ENCODE assay signal across 23 cellular contexts in genomic region chr4:82758701-82759685, GRCh38. TPM values are rescaled to one million over a fixed set of nuclear protein-coding genes. Genes with fewer than 3 reads are reported as not detected.
DNase-seq lines count a peak whose midpoint lies in the region; ATAC-seq and TF ChIP-seq lines count a peak whose summit lies in the region.
"Had no signal": no experiment of that assay in that cellular context is flagged by ENCODE, and none has a peak within 500 bp of the region (broad histone marks: within the 10 kb centered on the region; RNA-seq: fewer than 3 reads in every experiment).

No MANE protein-coding gene starts in this region.

- no peak overlapping the region for H3K4me3 ChIP-seq in H7 (ENCODE audit: insufficient read depth, low read depth, low read length)
- H3K4me3 ChIP-seq: cardiac muscle cell, stomach had no signal

- H3K9me3 Mint-ChIP-seq in nephron = peaks cover 2% of the 10 kb centered on the region
- H3K9me3 Mint-ChIP-seq in stimulated activated effector memory CD8-positive, alpha-beta T cell treated with anti-CD3 and anti-CD28 coated beads, Interleukin-12 subunit alpha, Interleukin-12 subunit beta, amount 100 ng/mL, for 72 hours = no peaks in the 10 kb centered on the region
- H3K9me3 Mint-ChIP-seq: activated CD4-positive, alpha-beta T cell treated with anti-CD3 and anti-CD28 coated beads, Interleukin-2, amount 10 ng/mL, durations not matched to agents 24 days and 14 days; activated naive CD4-positive, alpha-beta T cell treated with anti-CD3 and anti-CD28 coated beads, Interleukin-2, amount 10 ng/mL, durations not matched to agents 7 days and 5 days; CD8-positive, alpha-beta T cell; dendritic cell treated with granulocyte-macrophage colony-stimulating factor and Interleukin-4, amounts not matched to agents 40 ng/mL and 50 ng/mL, for 4 days; type B pancreatic cell had no signal

- H3K4me1 Mint-ChIP-seq in nephron = peaks cover 36% of the 10 kb centered on the region
- H3K4me1 Mint-ChIP-seq in stimulated activated effector memory CD8-positive, alpha-beta T cell treated with anti-CD3 and anti-CD28 coated beads, Interleukin-12 subunit alpha, Interleukin-12 subunit beta, amount 100 ng/mL, for 72 hours = peaks cover 4% of the 10 kb centered on the region
- H3K4me1 Mint-ChIP-seq: activated CD4-positive, alpha-beta T cell treated with anti-CD3 and anti-CD28 coated beads, Interleukin-2, amount 10 ng/mL, durations not matched to agents 24 days and 14 days; activated naive CD4-positive, alpha-beta T cell treated with anti-CD3 and anti-CD28 coated beads, Interleukin-2, amount 10 ng/mL, durations not matched to agents 7 days and 5 days had no signal

- ATAC-seq in stimulated activated effector memory CD8-positive, alpha-beta T cell treated with anti-CD3 and anti-CD28 coated beads, Interleukin-12 subunit alpha, Interleukin-12 subunit beta, amount 100 ng/mL, for 72 hours = no peak
- ATAC-seq in GM18909 (IDR thresholded peaks at IDR 0.05; ENCODE audit: poor library complexity, unreplicated experiment) = no peak
- ATAC-seq: CD8-positive, alpha-beta T cell; naive thymus-derived CD4-positive, alpha-beta T cell had no signal

- no peak for TF ChIP-seq CTCF in nephron (IDR thresholded peaks at IDR 0.05; ENCODE audit: unreplicated experiment in 3 of 3)

- H3K27me3 Mint-ChIP-seq in nephron (ENCODE audit: low read depth) = no peaks in the 10 kb centered on the region
- H3K27me3 Mint-ChIP-seq: type B pancreatic cell had no signal

- no peaks in the 10 kb centered on the region for H3K36me3 Mint-ChIP-seq in nephron (ENCODE audit: low read depth)
- H3K36me3 Mint-ChIP-seq in stimulated activated effector memory CD8-positive, alpha-beta T cell treated with anti-CD3 and anti-CD28 coated beads, Interleukin-12 subunit alpha, Interleukin-12 subunit beta, amount 100 ng/mL, for 72 hours = no peaks in the 10 kb centered on the region
- H3K36me3 Mint-ChIP-seq: activated naive CD4-positive, alpha-beta T cell treated with anti-CD3 and anti-CD28 coated beads, Interleukin-2, amount 10 ng/mL, durations not matched to agents 7 days and 5 days; CD8-positive, alpha-beta T cell; naive thymus-derived CD4-positive, alpha-beta T cell had no signal

- in situ Hi-C loops in G401 (cut with HindIII; ENCODE audit: low sequenced_read_pairs) = no loop called here

- no peak overlapping the region for H3K4me3 Mint-ChIP-seq in nephron
- H3K4me3 Mint-ChIP-seq in stimulated activated effector memory CD8-positive, alpha-beta T cell treated with anti-CD3 and anti-CD28 coated beads, Interleukin-12 subunit alpha, Interleukin-12 subunit beta, amount 100 ng/mL, for 72 hours = no peak overlapping the region
- H3K4me3 Mint-ChIP-seq: activated CD4-positive, alpha-beta T cell treated with anti-CD3 and anti-CD28 coated beads, Interleukin-2, amount 10 ng/mL, durations not matched to agents 24 days and 14 days; activated naive CD4-positive, alpha-beta T cell treated with anti-CD3 and anti-CD28 coated beads, Interleukin-2, amount 10 ng/mL, durations not matched to agents 7 days and 5 days; CD8-positive, alpha-beta T cell; dendritic cell treated with granulocyte-macrophage colony-stimulating factor and Interleukin-4, amounts not matched to agents 40 ng/mL and 50 ng/mL, for 4 days; naive thymus-derived CD4-positive, alpha-beta T cell; type B pancreatic cell had no signal

- DNase-seq in H7 (peak; percentile 28), globus pallidus (ENCODE audit: low spot score) (peak; percentile 79), HUDEP-2 (lab: John Stamatoyannopoulos, UW; ENCODE audit: unreplicated experiment in 76 of 76) (no peak), NCI-H345 (lab: John Stamatoyannopoulos, UW) (no peak), G401 (ENCODE audit: low spot score) (no peak)
- no peak for DNase-seq in stimulated activated effector memory CD8-positive, alpha-beta T cell treated with anti-CD3 and anti-CD28 coated beads, Interleukin-12 subunit alpha, Interleukin-12 subunit beta, amount 100 ng/mL, for 72 hours (ENCODE audit: low spot score in 2 of 2)
- DNase-seq: activated CD4-positive, alpha-beta T cell treated with anti-CD3 and anti-CD28 coated beads, Interleukin-2, amount 10 ng/mL, durations not matched to agents 24 days and 14 days; activated naive CD4-positive, alpha-beta T cell treated with anti-CD3 and anti-CD28 coated beads, Interleukin-2, amount 10 ng/mL, durations not matched to agents 7 days and 5 days; CD8-positive, alpha-beta T cell; DMS153; GDM1; mesendoderm; naive thymus-derived CD4-positive, alpha-beta T cell; NCI-H1436 treated with DMSO at 0.1 percent for 48 hours; NCI-H526; SK-N-SH; stomach; T-helper 2 cell had no signal

- H3K36me3 ChIP-seq in H7 (replicated peaks; ENCODE audit: control insufficient read depth, insufficient read depth, low read length) = no peaks in the 10 kb centered on the region
- H3K36me3 ChIP-seq: cardiac muscle cell, stomach had no signal

- peaks cover 2% of the 10 kb centered on the region; the same call in 1 of the 2 replicates for H3K27me3 ChIP-seq in H7 (ENCODE audit: control insufficient read depth, insufficient read depth, low read length)
- H3K27me3 ChIP-seq: stomach had no signal

- peak overlapping the region in 2 of 3 experiments; percentile 18 to 29 for H3K27ac Mint-ChIP-seq in nephron
- H3K27ac Mint-ChIP-seq in stimulated activated effector memory CD8-positive, alpha-beta T cell treated with anti-CD3 and anti-CD28 coated beads, Interleukin-12 subunit alpha, Interleukin-12 subunit beta, amount 100 ng/mL, for 72 hours = peak overlapping the region; percentile 32
- H3K27ac Mint-ChIP-seq: activated CD4-positive, alpha-beta T cell treated with anti-CD3 and anti-CD28 coated beads, Interleukin-2, amount 10 ng/mL, durations not matched to agents 24 days and 14 days; activated naive CD4-positive, alpha-beta T cell treated with anti-CD3 and anti-CD28 coated beads, Interleukin-2, amount 10 ng/mL, durations not matched to agents 7 days and 5 days; CD8-positive, alpha-beta T cell; dendritic cell treated with granulocyte-macrophage colony-stimulating factor and Interleukin-4, amounts not matched to agents 40 ng/mL and 50 ng/mL, for 4 days; naive thymus-derived CD4-positive, alpha-beta T cell; type B pancreatic cell had no signal

RNA-seq across cellular contexts. Expression of gene SCD5, which starts 39.6 kb away (rescaled TPM):
- 2.3 and 4.8 TPM in 2 replicates for total RNA-seq in H7 (2014; rRNA removed; shearing (Covaris generic))
- 10.1 and 10.2 TPM in 2 replicates for total RNA-seq in G401 (2014; rRNA removed; shearing (Covaris generic))

Comparison
In these comparisons a context has a peak if more than half of its experiments do, and no peak if none do; other contexts are left out.
1. DNase-seq: peak in H7 (single experiment) and globus pallidus (single experiment); none in stimulated activated effector memory CD8-positive, alpha-beta T cell treated with anti-CD3 and anti-CD28 coated beads, Interleukin-12 subunit alpha, Interleukin-12 subunit beta, amount 100 ng/mL, for 72 hours (0 of 2), HUDEP-2 (0 of 76), NCI-H345 (single experiment) and G401 (single experiment).